Comparison of ENCODE assay signal across 1 cellular context in genomic region chr22:39520054-39520873, GRCh38.
TF ChIP-seq lines count a peak whose summit lies in the region.

Gene ATF4 (plus strand): TSS chr22:39520562. CDS start chr22:39521446, 884 bp downstream.

TF ChIP-seq in K562, 482 proteins besides CTCF, POLR2A, EP300 and RAD21 (continued from another document and continues in another):
- TF ChIP-seq ZNF398 (CRISPR knock-in tag; IDR thresholded peaks at IDR 0.05) (no peak), CBX1 (IDR thresholded peaks at IDR 0.05; ENCODE audit: low read depth) (peak; percentile 78; the same call in 1 of the 2 replicates), ZNF133 (CRISPR knock-in tag; IDR thresholded peaks at IDR 0.05) (no peak), ZKSCAN3 (CRISPR knock-in tag; IDR thresholded peaks at IDR 0.05) (no peak), ZNF785 (CRISPR knock-in tag; IDR thresholded peaks at IDR 0.05) (no peak), PCBP1 (IDR thresholded peaks at IDR 0.05; ENCODE audit: low read depth, low read length, poor library complexity, severe bottlenecking) (peak; percentile 99), MAZ (CRISPR knock-in tag; conservative IDR thresholded peaks at IDR 0.05 in 1 of 2, IDR thresholded peaks at IDR 0.05 in 1 of 2) (peak; percentile 8 to 58; a peak in 1 of 4 replicates), ZNF239 (CRISPR knock-in tag; IDR thresholded peaks at IDR 0.05) (no peak), PYGO2 (tag; IDR thresholded peaks at IDR 0.05) (no peak; the same call in 1 of the 2 replicates), SIRT6 (IDR thresholded peaks at IDR 0.05; ENCODE audit: low read depth, low read length) (no peak), STAG1 (CRISPR knock-in tag; IDR thresholded peaks at IDR 0.05; ENCODE audit: borderline replicate concordance) (0 out of 2 replicates have a peak, but pooled peaks have one; percentile 33), NR1H2 (CRISPR knock-in tag; IDR thresholded peaks at IDR 0.05) (peak; percentile 83; the same call in 1 of the 2 replicates), PRMT5 (CRISPR knock-in tag; IDR thresholded peaks at IDR 0.05) (peak; percentile 64; the same call in 1 of the 2 replicates), TAF9B (IDR thresholded peaks at IDR 0.05; ENCODE audit: partially characterized antibody) (peak; percentile 96), ID3 (CRISPR knock-in tag; IDR thresholded peaks at IDR 0.05) (no peak), ID3 (tag; IDR thresholded peaks at IDR 0.05) (no peak), HDAC8 (tag; IDR thresholded peaks at IDR 0.05) (no peak), HSF4 (CRISPR knock-in tag; IDR thresholded peaks at IDR 0.05; ENCODE audit: borderline replicate concordance) (no peak), MAFG (tag; conservative IDR thresholded peaks at IDR 0.05) (no peak), WHSC1 (IDR thresholded peaks at IDR 0.05; ENCODE audit: low read length) (no peak), ZBTB17 (CRISPR knock-in tag; IDR thresholded peaks at IDR 0.05) (no peak; the same call in 1 of the 2 replicates), EGR1 (conservative IDR thresholded peaks at IDR 0.05) (peak; percentile 21; the same call in 1 of the 2 replicates), NFE2L1 (tag; IDR thresholded peaks at IDR 0.05; ENCODE audit: borderline replicate concordance, low read depth) (no peak), SPI1 (IDR thresholded peaks at IDR 0.05; ENCODE audit: borderline replicate concordance, low read depth, low read length) (no peak), IRF2 (CRISPR knock-in tag; IDR thresholded peaks at IDR 0.05) (no peak), KAT2B (IDR thresholded peaks at IDR 0.05; ENCODE audit: low read depth, low read length) (no peak), MBD1 (CRISPR knock-in tag; IDR thresholded peaks at IDR 0.05) (no peak), USF1 (CRISPR knock-in tag; IDR thresholded peaks at IDR 0.05) (peak; percentile 98), ZBTB9 (CRISPR knock-in tag; IDR thresholded peaks at IDR 0.05) (no peak), CEBPG (CRISPR knock-in tag; IDR thresholded peaks at IDR 0.05) (no peak), CEBPG (tag; conservative IDR thresholded peaks at IDR 0.05 in 1 of 2, IDR thresholded peaks at IDR 0.05 in 1 of 2) (no peak), ELK1 (CRISPR knock-in tag; IDR thresholded peaks at IDR 0.05) (0 out of 2 replicates have a peak, but pooled peaks have one; percentile 58), EZH2 (IDR thresholded peaks at IDR 0.05; ENCODE audit: borderline replicate concordance, low read depth, low read length) (no peak), BCLAF1 (IDR thresholded peaks at IDR 0.05; ENCODE audit: borderline replicate concordance in 1 of 2, control insufficient read depth in 1 of 2, low read depth in 2 of 2, low read length in 1 of 2) (no peak), ATF4 (CRISPR knock-in tag; IDR thresholded peaks at IDR 0.05) (no peak), GABPB1 (CRISPR knock-in tag; IDR thresholded peaks at IDR 0.05) (peak; percentile 86), SMC3 (conservative IDR thresholded peaks at IDR 0.05; ENCODE audit: insufficient read depth, low read depth, low read length) (no peak), PHF20 (IDR thresholded peaks at IDR 0.05; ENCODE audit: partially characterized antibody) (peak; percentile 64), TEAD1 (CRISPR knock-in tag; IDR thresholded peaks at IDR 0.05) (peak in 1 of 2 experiments; percentile 58; a peak in 1 of 4 replicates), SOX6 (IDR thresholded peaks at IDR 0.05) (peak; percentile 29; the same call in 1 of the 2 replicates), TCF15 (CRISPR knock-in tag; IDR thresholded peaks at IDR 0.05) (no peak), ARHGAP35 (IDR thresholded peaks at IDR 0.05; ENCODE audit: partially characterized antibody) (peak; percentile 47), CC2D1A (IDR thresholded peaks at IDR 0.05) (0 out of 2 replicates have a peak, but pooled peaks have one; percentile 15), PBX2 (CRISPR knock-in tag; IDR thresholded peaks at IDR 0.05; ENCODE audit: low read depth) (no peak; the same call in 1 of the 2 replicates), PBX2 (tag; conservative IDR thresholded peaks at IDR 0.05; ENCODE audit: low read depth) (no peak), STAT5B (CRISPR knock-in tag; IDR thresholded peaks at IDR 0.05) (no peak), SFPQ (IDR thresholded peaks at IDR 0.05; ENCODE audit: low read depth, low read length) (no peak), MYC (IDR thresholded peaks at IDR 0.05; ENCODE audit: low read depth, low read length) (peak; percentile 54), MYC (CRISPR knock-in tag; IDR thresholded peaks at IDR 0.05; ENCODE audit: borderline replicate concordance, low read depth) (peak; percentile 97), TARDBP (IDR thresholded peaks at IDR 0.05) (no peak), NR4A1 (CRISPR knock-in tag; IDR thresholded peaks at IDR 0.05) (no peak), NR4A1 (tag; IDR thresholded peaks at IDR 0.05) (no peak), SMARCB1 (IDR thresholded peaks at IDR 0.05; ENCODE audit: insufficient read length, low read depth) (no peak), ETV6 (IDR thresholded peaks at IDR 0.05; ENCODE audit: borderline replicate concordance in 1 of 2, low read depth in 2 of 2, low read length in 1 of 2) (no peak), ETV6 (CRISPR knock-in tag; IDR thresholded peaks at IDR 0.05; ENCODE audit: borderline replicate concordance) (no peak)
